In the genomic region with DNA sequence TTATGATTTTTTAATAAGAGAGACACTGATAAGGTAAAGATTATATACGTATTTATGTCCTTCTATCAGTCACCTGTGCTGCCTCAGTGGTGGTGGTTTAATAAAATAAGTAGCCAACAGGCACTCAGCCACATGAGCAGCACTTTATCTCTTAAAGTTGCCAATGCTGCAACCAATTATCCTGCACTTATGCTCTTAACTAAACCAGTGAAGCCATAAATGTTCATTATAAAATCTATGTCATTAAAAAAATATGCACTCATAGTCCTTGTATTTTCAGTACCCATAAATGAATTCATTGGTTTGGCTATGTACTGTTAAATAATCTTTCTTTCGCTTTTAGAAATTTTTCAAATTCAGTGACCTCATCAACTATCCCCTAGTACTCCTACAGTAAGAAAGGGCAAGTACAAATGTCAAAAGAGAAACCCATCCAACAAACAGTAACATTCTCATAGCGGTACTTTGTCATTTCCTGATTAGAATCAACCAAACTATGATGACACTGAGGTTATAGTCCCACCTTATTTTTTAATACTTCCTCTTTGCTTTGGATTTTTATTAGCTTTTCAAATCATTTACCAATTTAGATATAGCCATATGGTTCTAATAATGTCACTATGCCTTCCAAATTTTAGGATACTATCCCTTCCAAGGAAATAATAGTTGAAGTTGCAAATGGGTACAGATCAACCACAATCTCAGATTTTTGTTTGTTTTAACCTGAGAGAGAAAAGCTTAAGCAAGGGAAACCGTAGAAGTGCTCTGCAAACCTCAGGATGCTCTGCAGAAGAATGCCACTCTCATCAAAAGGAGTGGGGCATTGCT, we compare ENCODE assay signal across 10 cellular contexts.
A peak's percentile ranks its signal among the peaks of the same experiment; 100 is the strongest.
DNase-seq lines count a peak whose midpoint lies in the region; ATAC-seq lines count a peak whose summit lies in the region.
"Had no signal": no experiment of that assay in that cellular context is flagged by ENCODE, and none has a peak within 500 bp of the region (broad histone marks: within the 10 kb centered on the region; RNA-seq: fewer than 3 reads in every experiment).

No MANE protein-coding gene starts in this region.

- no peak overlapping the region for H3K9ac ChIP-seq in Karpas-422 (ENCODE audit: low read length)

- peak overlapping the region; percentile 24 for H3K4me3 Mint-ChIP-seq in activated CD4-positive, alpha-beta T cell treated with anti-CD3 and anti-CD28 coated beads, Interleukin-2, amount 10 ng/mL, durations not matched to agents 24 days and 14 days
- peak overlapping the region; percentile 3 to 59 (median 30) for H3K4me3 Mint-ChIP-seq in naive thymus-derived CD8-positive, alpha-beta T cell

- intact Hi-C loops in activated CD4-positive, alpha-beta T cell treated with anti-CD3 and anti-CD28 coated beads, Interleukin-2, amount 10 ng/mL, durations not matched to agents 24 days and 14 days (cut with micrococcal nuclease), result loop anchor here (2.0 to 10.0 kb wide), 4 partner anchors 19 to 229 kb away; a partner anchor contains a TSS

- no peaks in the 10 kb centered on the region for H3K9me2 ChIP-seq in Karpas-422 (replicated peaks; ENCODE audit: insufficient read depth, low read length)

- H3K27me3 ChIP-seq in Karpas-422 (ENCODE audit: low read length), result no peaks in the 10 kb centered on the region

- peaks cover 14% of the 10 kb centered on the region; the same call in 1 of the 2 replicates for H3K36me3 ChIP-seq in Karpas-422 (ENCODE audit: insufficient read depth, low read length)

- H3K9me3 Mint-ChIP-seq in activated CD4-positive, alpha-beta T cell treated with anti-CD3 and anti-CD28 coated beads, Interleukin-2, amount 10 ng/mL, durations not matched to agents 24 days and 14 days, result no peaks in the 10 kb centered on the region
- no peaks in the 10 kb centered on the region for H3K9me3 Mint-ChIP-seq in naive thymus-derived CD8-positive, alpha-beta T cell

- H3K4me3 ChIP-seq in Karpas-422 (ENCODE audit: low read length), result no peak overlapping the region
- H3K4me3 ChIP-seq: skin epidermis had no signal

- peaks cover 83% of the 10 kb centered on the region for H3K4me1 ChIP-seq in Karpas-422 (ENCODE audit: low read length)

- peak overlapping the region; percentile 2 for H3K4me2 ChIP-seq in Karpas-422 (ENCODE audit: low read depth, low read length, poor library complexity, severe bottlenecking)

- H3K4me1 Mint-ChIP-seq in activated CD4-positive, alpha-beta T cell treated with anti-CD3 and anti-CD28 coated beads, Interleukin-2, amount 10 ng/mL, durations not matched to agents 24 days and 14 days, result peaks cover 25% of the 10 kb centered on the region
- peaks cover 28 to 82% (median 74%) of the 10 kb centered on the region in 4 donors for H3K4me1 Mint-ChIP-seq in naive thymus-derived CD8-positive, alpha-beta T cell

- ATAC-seq in GM21529 (IDR thresholded peaks at IDR 0.05; ENCODE audit: unreplicated experiment) (peak; percentile 90), left lobe of liver (no peak)
- peak; percentile 83 to 89 for ATAC-seq in naive thymus-derived CD8-positive, alpha-beta T cell

- H3K27ac ChIP-seq in Karpas-422 (ENCODE audit: low read length), result peak overlapping the region; percentile 6; the same call in 1 of the 2 replicates

- DNase-seq in activated CD4-positive, alpha-beta T cell treated with anti-CD3 and anti-CD28 coated beads, Interleukin-2, amount 10 ng/mL, durations not matched to agents 24 days and 14 days, result no peak
- no peak for DNase-seq in activated CD4-positive, alpha-beta T cell treated with anti-CD3 and anti-CD28 coated beads for 1 hour
- DNase-seq in Karpas-422 (no peak), superior temporal gyrus (ENCODE audit: extremely low spot score) (no peak), left lobe of liver (ENCODE audit: low spot score) (no peak)
- DNase-seq in naive thymus-derived CD8-positive, alpha-beta T cell, result peak in 3 of 10 donors; percentile 41 to 49 (median 43)
- DNase-seq in effector CD4-positive, alpha-beta T cell, result no peak
- DNase-seq: NCI-H1105 had no signal

- no peak overlapping the region for H2AFZ ChIP-seq in Karpas-422 (ENCODE audit: low read length)

- H4K20me1 ChIP-seq in Karpas-422 (ENCODE audit: insufficient read depth, low read depth, low read length), result no peaks in the 10 kb centered on the region

- peak overlapping the region; percentile 69 for H3K27ac Mint-ChIP-seq in activated CD4-positive, alpha-beta T cell treated with anti-CD3 and anti-CD28 coated beads, Interleukin-2, amount 10 ng/mL, durations not matched to agents 24 days and 14 days
- H3K27ac Mint-ChIP-seq in naive thymus-derived CD8-positive, alpha-beta T cell, result peak overlapping the region; percentile 72 to 93 (median 86)

- POLR2A ChIA-PET in naive thymus-derived CD8-positive, alpha-beta T cell (lab: Charles Lee), result interaction anchor here (0.6 to 1.0 kb wide), 2 partner anchors 317 to 344 kb away, joined by 3 to 9 read pairs; no protein-coding TSS in a partner anchor

- H3K36me3 Mint-ChIP-seq in activated CD4-positive, alpha-beta T cell treated with anti-CD3 and anti-CD28 coated beads, Interleukin-2, amount 10 ng/mL, durations not matched to agents 24 days and 14 days (ENCODE audit: low read depth), result peaks cover 19% of the 10 kb centered on the region
- peaks cover 5 to 39% (median 18%) of the 10 kb centered on the region in 3 donors for H3K36me3 Mint-ChIP-seq in naive thymus-derived CD8-positive, alpha-beta T cell

- H3K79me2 ChIP-seq in Karpas-422 (ENCODE audit: low read length), result peaks cover 91% of the 10 kb centered on the region

- no peaks in the 10 kb centered on the region for H3K27me3 Mint-ChIP-seq in activated CD4-positive, alpha-beta T cell treated with anti-CD3 and anti-CD28 coated beads, Interleukin-2, amount 10 ng/mL, durations not matched to agents 24 days and 14 days
- H3K27me3 Mint-ChIP-seq in naive thymus-derived CD8-positive, alpha-beta T cell, result no peaks in the 10 kb centered on the region

- H3K9me3 ChIP-seq in Karpas-422 (ENCODE audit: low read length), result no peaks in the 10 kb centered on the region
